1 cellular context compared by ENCODE assay signal in the genomic region with DNA sequence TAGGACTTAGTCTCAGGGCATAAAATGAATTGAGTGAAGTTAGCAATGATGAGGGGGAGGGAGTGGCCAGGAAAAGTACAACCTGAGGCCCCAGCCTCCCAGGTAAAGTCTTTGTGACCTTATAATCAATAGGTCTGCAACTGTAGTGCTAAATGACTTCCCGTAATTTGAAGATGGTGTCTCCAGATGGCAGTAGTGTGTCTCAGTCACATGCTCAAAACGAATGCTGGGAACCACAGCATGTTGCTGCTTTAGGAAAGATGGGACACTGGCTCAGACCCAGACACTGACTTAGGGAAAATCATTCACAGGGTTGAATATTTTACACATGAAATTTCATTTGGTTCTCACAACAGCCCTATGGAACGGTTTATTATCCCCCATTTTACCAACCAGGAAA.
TF ChIP-seq lines count a peak whose summit lies in the region.

No MANE protein-coding gene starts in this region.

TF ChIP-seq in K562, 482 proteins besides CTCF, POLR2A, EP300 and RAD21:
- no peak for TF ChIP-seq ZC3H11A (IDR thresholded peaks at IDR 0.05; ENCODE audit: low read depth, low read length)
- TF ChIP-seq, protein P1, sequence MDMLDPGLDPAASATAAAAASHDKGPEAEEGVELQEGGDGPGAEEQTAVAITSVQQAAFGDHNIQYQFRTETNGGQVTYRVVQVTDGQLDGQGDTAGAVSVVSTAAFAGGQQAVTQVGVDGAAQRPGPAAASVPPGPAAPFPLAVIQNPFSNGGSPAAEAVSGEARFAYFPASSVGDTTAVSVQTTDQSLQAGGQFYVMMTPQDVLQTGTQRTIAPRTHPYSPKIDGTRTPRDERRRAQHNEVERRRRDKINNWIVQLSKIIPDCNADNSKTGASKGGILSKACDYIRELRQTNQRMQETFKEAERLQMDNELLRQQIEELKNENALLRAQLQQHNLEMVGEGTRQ (CRISPR knock-in tag; IDR thresholded peaks at IDR 0.05) = peak; percentile 74
- no peak for TF ChIP-seq ELK1 (CRISPR knock-in tag; IDR thresholded peaks at IDR 0.05)
- TF ChIP-seq EZH2 (IDR thresholded peaks at IDR 0.05; ENCODE audit: borderline replicate concordance, low read depth, low read length) = no peak
- TF ChIP-seq MYC (IDR thresholded peaks at IDR 0.05; ENCODE audit: low read depth, low read length) = no peak
- TF ChIP-seq MYC (CRISPR knock-in tag; IDR thresholded peaks at IDR 0.05; ENCODE audit: borderline replicate concordance, low read depth) = no peak
- TF ChIP-seq, protein P2, sequence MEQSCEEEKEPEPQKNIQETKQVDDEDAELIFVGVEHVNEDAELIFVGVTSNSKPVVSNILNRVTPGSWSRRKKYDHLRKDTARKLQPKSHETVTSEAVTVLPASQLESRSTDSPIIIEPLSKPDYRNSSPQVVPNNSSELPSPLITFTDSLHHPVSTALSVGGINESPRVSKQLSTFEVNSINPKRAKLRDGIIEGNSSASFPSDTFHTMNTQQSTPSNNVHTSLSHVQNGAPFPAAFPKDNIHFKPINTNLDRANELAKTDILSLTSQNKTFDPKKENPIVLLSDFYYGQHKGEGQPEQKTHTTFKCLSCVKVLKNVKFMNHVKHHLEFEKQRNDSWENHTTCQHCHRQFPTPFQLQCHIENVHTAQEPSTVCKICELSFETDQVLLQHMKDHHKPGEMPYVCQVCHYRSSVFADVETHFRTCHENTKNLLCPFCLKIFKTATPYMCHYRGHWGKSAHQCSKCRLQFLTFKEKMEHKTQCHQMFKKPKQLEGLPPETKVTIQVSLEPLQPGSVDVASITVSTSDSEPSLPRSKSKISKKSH (CRISPR knock-in tag; IDR thresholded peaks at IDR 0.05) = no peak
- TF ChIP-seq E2F4 (CRISPR knock-in tag; IDR thresholded peaks at IDR 0.05; ENCODE audit: low read depth) = no peak
- TF ChIP-seq EWSR1 (IDR thresholded peaks at IDR 0.05; ENCODE audit: borderline replicate concordance, low read depth, partially characterized antibody) = no peak
- TF ChIP-seq OTX1 (CRISPR knock-in tag; IDR thresholded peaks at IDR 0.05) = no peak
- no peak for TF ChIP-seq GATAD2A (IDR thresholded peaks at IDR 0.05)
- TF ChIP-seq JUN (IDR thresholded peaks at IDR 0.05; ENCODE audit: borderline replicate concordance, low read depth, low read length) = no peak
- no peak for TF ChIP-seq JUN (CRISPR knock-in tag; IDR thresholded peaks at IDR 0.05; ENCODE audit: borderline replicate concordance)
- no peak for TF ChIP-seq ATF2 (CRISPR knock-in tag; IDR thresholded peaks at IDR 0.05)
- no peak for TF ChIP-seq TAF7 (tag; IDR thresholded peaks at IDR 0.05)
- TF ChIP-seq, protein P3, sequence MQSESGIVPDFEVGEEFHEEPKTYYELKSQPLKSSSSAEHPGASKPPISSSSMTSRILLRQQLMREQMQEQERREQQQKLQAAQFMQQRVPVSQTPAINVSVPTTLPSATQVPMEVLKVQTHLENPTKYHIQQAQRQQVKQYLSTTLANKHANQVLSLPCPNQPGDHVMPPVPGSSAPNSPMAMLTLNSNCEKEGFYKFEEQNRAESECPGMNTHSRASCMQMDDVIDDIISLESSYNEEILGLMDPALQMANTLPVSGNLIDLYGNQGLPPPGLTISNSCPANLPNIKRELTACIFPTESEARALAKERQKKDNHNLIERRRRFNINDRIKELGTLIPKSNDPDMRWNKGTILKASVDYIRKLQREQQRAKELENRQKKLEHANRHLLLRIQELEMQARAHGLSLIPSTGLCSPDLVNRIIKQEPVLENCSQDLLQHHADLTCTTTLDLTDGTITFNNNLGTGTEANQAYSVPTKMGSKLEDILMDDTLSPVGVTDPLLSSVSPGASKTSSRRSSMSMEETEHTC (IDR thresholded peaks at IDR 0.05) = peak; percentile 56; the same call in 1 of the 2 replicates
- no peak for TF ChIP-seq TRIM28 (IDR thresholded peaks at IDR 0.05)
- no peak for TF ChIP-seq NEUROD1 (IDR thresholded peaks at IDR 0.05; ENCODE audit: borderline replicate concordance, low read depth, low read length, partially characterized antibody)
